ENCODE assay signal across 18 cellular contexts in genomic region chr1:248904437-248905216, GRCh38. TPM values are rescaled to one million over a fixed set of nuclear protein-coding genes. Genes with fewer than 3 reads are reported as not detected.
A peak's percentile ranks its signal among the peaks of the same experiment; 100 is the strongest.
DNase-seq lines count a peak whose midpoint lies in the region; ATAC-seq, FAIRE-seq and TF ChIP-seq lines count a peak whose summit lies in the region.
"Had no signal": no experiment of that assay in that cellular context is flagged by ENCODE, and none has a peak within 500 bp of the region (broad histone marks: within the 10 kb centered on the region; RNA-seq: fewer than 3 reads in every experiment).

No MANE protein-coding gene starts in this region.

- intact Hi-C loops in activated B cell treated with CpG ODN at 0.5 μM for 24 hours (cut with micrococcal nuclease) (no loop called here), cardiac septum (cut with DNase I) (no loop called here)
- intact Hi-C loops in naive thymus-derived CD4-positive, alpha-beta T cell (cut with micrococcal nuclease), result no loop called here

- no peak overlapping the region for H3K27ac ChIP-seq in BLaER1 treated with 17β-estradiol and CSF1 and Interleukin-3, amounts not matched to agents 10 nM and 100 nM
- H3K27ac ChIP-seq in naive thymus-derived CD4-positive, alpha-beta T cell (ENCODE audit: low read depth, low read length), result no peak overlapping the region

- no peak overlapping the region for H3K4me3 Mint-ChIP-seq in activated B cell treated with CpG ODN at 0.5 μM for 24 hours
- peak overlapping the region in 6 of 10 donors; percentile 4 to 98 (median 94) for H3K4me3 Mint-ChIP-seq in naive thymus-derived CD4-positive, alpha-beta T cell

- no peaks in the 10 kb centered on the region for H3K9me3 ChIP-seq in BLaER1 treated with 17β-estradiol and CSF1 and Interleukin-3, amounts not matched to agents 10 nM and 100 nM (replicated peaks in 1 of 11)
- H3K9me3 ChIP-seq in naive thymus-derived CD4-positive, alpha-beta T cell (ENCODE audit: control insufficient read depth in 2 of 3, low read length in 3 of 3), result no peaks in the 10 kb centered on the region
- H3K9me3 ChIP-seq: gastrocnemius medialis, neutrophil had no signal

- H3K36me3 Mint-ChIP-seq in activated B cell treated with CpG ODN at 0.5 μM for 24 hours (ENCODE audit: low read depth), result peaks cover 19% of the 10 kb centered on the region
- peaks cover 0 to 6% (median 0%) of the 10 kb centered on the region in 5 donors for H3K36me3 Mint-ChIP-seq in naive thymus-derived CD4-positive, alpha-beta T cell

- H3K36me3 ChIP-seq in BLaER1 treated with 17β-estradiol and CSF1 and Interleukin-3, amounts not matched to agents 10 nM and 100 nM, result peaks cover 0 to 17% (median 0%) of the 10 kb centered on the region in 11 experiments; a peak in 4 of 22 replicates
- H3K36me3 ChIP-seq in naive thymus-derived CD4-positive, alpha-beta T cell (ENCODE audit: control insufficient read depth in 2 of 3, insufficient read depth in 3 of 3, low read length in 3 of 3), result no peaks in the 10 kb centered on the region
- H3K36me3 ChIP-seq: gastrocnemius medialis, neutrophil had no signal

- no peak overlapping the region for H3K4me3 ChIP-seq in BLaER1 treated with 17β-estradiol and CSF1 and Interleukin-3, amounts not matched to agents 10 nM and 100 nM
- no peak overlapping the region for H3K4me3 ChIP-seq in naive thymus-derived CD4-positive, alpha-beta T cell (ENCODE audit: low read length)

- no peak for ATAC-seq in activated B cell treated with CpG ODN at 0.5 μM for 24 hours (ENCODE audit: low read depth)
- no peak for ATAC-seq in naive thymus-derived CD4-positive, alpha-beta T cell
- ATAC-seq: PC-3, right cardiac atrium had no signal

- H3K27me3 Mint-ChIP-seq in activated B cell treated with CpG ODN at 0.5 μM for 24 hours, result peaks cover 2% of the 10 kb centered on the region
- H3K27me3 Mint-ChIP-seq in naive thymus-derived CD4-positive, alpha-beta T cell, result peaks cover 0 to 40% (median 5%) of the 10 kb centered on the region in 5 donors

- peaks cover 17 to 38% (median 35%) of the 10 kb centered on the region in 10 experiments for H3K4me1 ChIP-seq in BLaER1 treated with 17β-estradiol and CSF1 and Interleukin-3, amounts not matched to agents 10 nM and 100 nM
- H3K4me1 ChIP-seq in naive thymus-derived CD4-positive, alpha-beta T cell (ENCODE audit: control insufficient read depth in 2 of 2, insufficient read depth in 2 of 2, low read length in 2 of 2), result peaks cover 9% of the 10 kb centered on the region in 2 donors

- DNase-seq in GM18507 (ENCODE audit: extremely low spot score, insufficient read length, low read depth) (no peak), activated B cell treated with CpG ODN at 0.5 μM for 24 hours (no peak), cardiac septum (ENCODE audit: low spot score) (no peak), NCI-H526 (lab: John Stamatoyannopoulos, UW) (no peak), NCI-H345 (lab: John Stamatoyannopoulos, UW) (no peak), SHP77 treated with DMSO at 0.1 percent for 48 hours (lab: John Stamatoyannopoulos, UW) (no peak)
- no peak for DNase-seq in naive thymus-derived CD4-positive, alpha-beta T cell
- DNase-seq: aorta, gastrocnemius medialis, NCI-H1694 treated with DMSO at 0.1 percent for 48 hours, NCI-H446, PC-3, right cardiac atrium, substantia nigra had no signal

- no peak overlapping the region; a peak in 1 of 22 replicates for H3K9ac ChIP-seq in BLaER1 treated with 17β-estradiol and CSF1 and Interleukin-3, amounts not matched to agents 10 nM and 100 nM

- H3K4me2 ChIP-seq in BLaER1 treated with 17β-estradiol and CSF1 and Interleukin-3, amounts not matched to agents 10 nM and 100 nM, result peak overlapping the region in 8 of 11 experiments; percentile 76 to 92 (median 86); a peak in 10 of 22 replicates

- FAIRE-seq in GM18507 (lab: Jason Lieb, UNC), result peak; percentile 5
- FAIRE-seq: colon had no signal

- peak overlapping the region; percentile 99 for H3K27ac Mint-ChIP-seq in activated B cell treated with CpG ODN at 0.5 μM for 24 hours
- peak overlapping the region in 3 of 9 donors; percentile 55 to 97 (median 94) for H3K27ac Mint-ChIP-seq in naive thymus-derived CD4-positive, alpha-beta T cell

- no peaks in the 10 kb centered on the region for H3K9me3 Mint-ChIP-seq in activated B cell treated with CpG ODN at 0.5 μM for 24 hours
- no peaks in the 10 kb centered on the region for H3K9me3 Mint-ChIP-seq in naive thymus-derived CD4-positive, alpha-beta T cell
- H3K9me3 Mint-ChIP-seq: memory B cell had no signal

- POLR2A ChIA-PET in activated B cell treated with CpG ODN at 0.5 μM for 24 hours (lab: Charles Lee), result interaction anchor here (0.6 to 2.5 kb wide), 5 partner anchors 41 to 78 kb away, joined by 3 to 27 read pairs (median 4); partner anchors contain the start of genes SH3BP5L and ZNF692
- POLR2A ChIA-PET in naive thymus-derived CD4-positive, alpha-beta T cell (lab: Charles Lee), result interaction anchor here (1.3 to 2.5 kb wide), 2 partner anchors 30 to 42 kb away, joined by 5 to 6 read pairs; no protein-coding TSS in a partner anchor

- peaks cover 39% of the 10 kb centered on the region for H3K4me1 Mint-ChIP-seq in activated B cell treated with CpG ODN at 0.5 μM for 24 hours
- H3K4me1 Mint-ChIP-seq in naive thymus-derived CD4-positive, alpha-beta T cell, result peaks cover 16 to 45% (median 39%) of the 10 kb centered on the region in 7 donors

- no peak for TF ChIP-seq CTCF in activated B cell treated with CpG ODN at 0.5 μM for 24 hours (IDR thresholded peaks at IDR 0.05)

- H4K20me1 ChIP-seq in BLaER1 treated with 17β-estradiol and CSF1 and Interleukin-3, amounts not matched to agents 10 nM and 100 nM, result peaks cover 0 to 28% (median 15%) of the 10 kb centered on the region in 11 experiments; a peak in 15 of 22 replicates

- CTCF ChIA-PET in activated B cell treated with CpG ODN at 0.5 μM for 24 hours (lab: Charles Lee), result no interaction called here
- CTCF ChIA-PET in naive thymus-derived CD4-positive, alpha-beta T cell (lab: Charles Lee), result interaction anchor here (1.0 to 1.6 kb wide), 2 partner anchors 22 to 26 kb away, joined by 3 to 4 read pairs; no protein-coding TSS in a partner anchor

- H3K27me3 ChIP-seq in BLaER1 treated with 17β-estradiol and CSF1 and Interleukin-3, amounts not matched to agents 10 nM and 100 nM, result no peaks in the 10 kb centered on the region
- H3K27me3 ChIP-seq in naive thymus-derived CD4-positive, alpha-beta T cell (ENCODE audit: control insufficient read depth in 2 of 2, insufficient read depth in 2 of 2, low read length in 2 of 2), result no peaks in the 10 kb centered on the region
- H3K27me3 ChIP-seq: neutrophil had no signal

RNA-seq across cellular contexts. Expression of gene PGBD2, which starts 1.4 kb away (rescaled TPM):
- total RNA-seq in activated B cell treated with CpG ODN at 0.5 μM for 24 hours (12.3 and 13.4 TPM in 2 replicates), cardiac septum (2.9 TPM)
- total RNA-seq in naive thymus-derived CD4-positive, alpha-beta T cell, result 10 to 100 TPM in 2 of 5 experiments, 1 to 10 TPM in 3; 2.9 to 19.0 (median 7.6) TPM
- 10 to 100 TPM in 1 of 2 donors, 1 to 10 TPM in 1; 5.7 to 11.2 TPM for polyA plus RNA-seq in naive thymus-derived CD4-positive, alpha-beta T cell

RNA-seq across cellular contexts. Expression of gene ZNF692, which starts 45.7 kb away (rescaled TPM):
- total RNA-seq in activated B cell treated with CpG ODN at 0.5 μM for 24 hours (36.4 and 40.3 TPM in 2 replicates), cardiac septum (18.1 TPM)
- total RNA-seq in naive thymus-derived CD4-positive, alpha-beta T cell, result 10 to 100 TPM; 44.5 to 87.5 (median 68.0) TPM
- 10 to 100 TPM in 1 of 2 donors, 1 to 10 TPM in 1; 7.6 to 13.7 TPM for polyA plus RNA-seq in naive thymus-derived CD4-positive, alpha-beta T cell
